1 cellular context compared by ENCODE assay signal in the genomic region with DNA sequence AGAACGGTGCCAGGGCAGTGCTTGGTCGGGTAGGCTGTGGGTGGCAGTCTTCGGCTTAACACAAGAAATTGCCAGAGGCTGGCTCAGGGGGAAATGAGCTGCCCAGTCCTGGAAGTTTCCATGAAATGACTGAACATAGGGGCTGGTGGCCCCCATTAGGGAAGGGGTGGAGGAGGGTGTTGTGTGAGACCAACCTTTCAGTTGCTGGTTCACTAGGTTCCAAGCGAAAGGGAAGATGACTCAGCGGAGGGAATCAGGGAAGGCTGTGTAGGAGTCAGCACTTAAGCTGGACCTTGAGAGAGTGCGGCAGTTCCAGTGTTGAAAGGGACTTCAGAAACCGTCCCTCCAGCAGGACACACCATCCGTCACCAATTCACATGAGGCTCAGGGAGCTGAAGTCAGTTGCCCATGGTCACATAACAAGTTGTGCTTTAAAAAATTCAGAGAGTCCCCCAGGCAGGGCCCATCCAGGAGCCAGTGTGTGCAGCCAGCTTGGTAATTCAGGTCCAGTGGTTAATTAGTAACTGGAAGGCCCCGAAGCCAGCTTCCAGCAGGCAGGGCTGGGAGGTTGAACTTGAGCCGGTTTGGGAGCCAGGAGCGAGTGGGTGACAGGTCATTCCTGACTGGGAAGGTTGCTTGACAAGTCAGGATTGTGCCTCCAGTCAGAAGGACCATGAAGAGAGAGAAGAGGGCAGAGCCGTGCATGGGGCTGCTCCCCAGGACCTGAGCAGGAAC.
TF ChIP-seq lines count a peak whose summit lies in the region.

TSS of gene SGK2 (plus strand) at position 616 of the 735 bp plus-strand sequence. CDS start 7,469 bp downstream, outside the sequence.

TF ChIP-seq in liver, 16 proteins besides CTCF, POLR2A, EP300 and RAD21 (continued from another document):
- TF ChIP-seq MAX (IDR thresholded peaks at IDR 0.05) (peak; percentile 53), HNF4A (conservative IDR thresholded peaks at IDR 0.05) (peak; percentile 55 to 76), FOXA1 (IDR thresholded peaks at IDR 0.05) (no peak), RXRA (IDR thresholded peaks at IDR 0.05) (peak; percentile 86 to 91), JUND (IDR thresholded peaks at IDR 0.05) (peak; percentile 17 to 51)
